21 cellular contexts compared by ENCODE assay signal in the genomic region with DNA sequence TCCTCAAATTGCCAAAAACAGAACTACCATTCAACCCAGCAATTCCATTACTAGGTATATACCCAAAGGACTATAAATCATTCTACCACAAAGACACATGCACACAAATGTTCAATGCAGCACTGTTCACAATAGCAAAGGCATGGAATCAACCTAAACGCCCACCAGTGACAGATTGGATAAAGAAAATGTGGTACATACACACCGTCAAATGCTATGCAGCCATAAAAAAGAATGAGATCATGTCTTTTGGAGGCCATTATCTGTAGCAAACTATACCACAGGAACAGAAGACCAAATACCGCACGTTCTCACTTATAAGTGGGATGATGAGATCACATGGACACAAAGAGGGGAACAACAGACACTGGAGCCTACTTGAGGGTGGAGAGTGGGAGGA.
"Had no signal": no experiment of that assay in that cellular context is flagged by ENCODE, and none has a peak within 500 bp of the region (broad histone marks: within the 10 kb centered on the region; RNA-seq: fewer than 3 reads in every experiment).

No MANE protein-coding gene starts in this region.

- DNase-seq: activated gamma-delta T cell treated with Interleukin-2 at 50 U/mL for 16 hours; activated T-cell treated with anti-CD3 and anti-CD28 coated beads, Interleukin-2, amount 50 U/mL, for 1 hour; effector memory CD4-positive, alpha-beta T cell; heart left ventricle; lower lobe of right lung; naive B cell; nucleus accumbens; right lobe of liver; stimulated activated CD4-positive, alpha-beta T cell treated with anti-CD3 and anti-CD28 coated beads, Interleukin-2, amount 100 ng/mL, for 48 hours; stimulated activated CD8-positive, alpha-beta memory T cell treated with anti-CD3 and anti-CD28 coated beads, Interleukin-4, amount 100 ng/mL, for 48 hours; stimulated activated naive B cell treated with anti-CD40 and anti-IgM and Interleukin-4, amounts not matched to agents 10 μg/mL and 1 μg/mL and 100 μg/mL, for 72 hours; T-helper 9 cell; testis; upper lobe of left lung had no signal

- H3K4me3 ChIP-seq: ascending aorta, heart left ventricle, lower lobe of right lung, right lobe of liver, testis, upper lobe of left lung had no signal

- H3K9me3 Mint-ChIP-seq: activated naive CD4-positive, alpha-beta T cell treated with anti-CD3 and anti-CD28 coated beads, Interleukin-2, amount 50 U/mL, for 24 hours; central memory CD8-positive, alpha-beta T cell; stimulated activated naive B cell treated with anti-CD40 and anti-IgM and Interleukin-4, amounts not matched to agents 10 μg/mL and 1 μg/mL and 100 μg/mL, for 72 hours; WTC11 had no signal

- H3K27ac ChIP-seq: ascending aorta, right lobe of liver, testis had no signal

- H3K4me1 Mint-ChIP-seq: activated naive CD4-positive, alpha-beta T cell treated with anti-CD3 and anti-CD28 coated beads, Interleukin-2, amount 50 U/mL, for 24 hours; central memory CD8-positive, alpha-beta T cell; naive B cell; stimulated activated naive B cell treated with anti-CD40 and anti-IgM and Interleukin-4, amounts not matched to agents 10 μg/mL and 1 μg/mL and 100 μg/mL, for 72 hours had no signal

- H3K27ac Mint-ChIP-seq: activated naive CD4-positive, alpha-beta T cell treated with anti-CD3 and anti-CD28 coated beads, Interleukin-2, amount 50 U/mL, for 24 hours; naive B cell; stimulated activated naive B cell treated with anti-CD40 and anti-IgM and Interleukin-4, amounts not matched to agents 10 μg/mL and 1 μg/mL and 100 μg/mL, for 72 hours; WTC11 had no signal

- H3K27me3 ChIP-seq: ascending aorta, right lobe of liver, testis, upper lobe of left lung had no signal

- H3K4me3 Mint-ChIP-seq: activated naive CD4-positive, alpha-beta T cell treated with anti-CD3 and anti-CD28 coated beads, Interleukin-2, amount 50 U/mL, for 24 hours; central memory CD8-positive, alpha-beta T cell; naive B cell; stimulated activated naive B cell treated with anti-CD40 and anti-IgM and Interleukin-4, amounts not matched to agents 10 μg/mL and 1 μg/mL and 100 μg/mL, for 72 hours; WTC11 had no signal

- ATAC-seq: heart left ventricle; lower lobe of right lung; right lobe of liver; stimulated activated naive B cell treated with anti-CD40 and anti-IgM and Interleukin-4, amounts not matched to agents 10 μg/mL and 1 μg/mL and 100 μg/mL, for 72 hours; WTC11 had no signal

- H3K36me3 ChIP-seq: ascending aorta, heart left ventricle, lower lobe of right lung, right lobe of liver, upper lobe of left lung had no signal

- H3K36me3 Mint-ChIP-seq: activated naive CD4-positive, alpha-beta T cell treated with anti-CD3 and anti-CD28 coated beads, Interleukin-2, amount 50 U/mL, for 24 hours; naive B cell; stimulated activated naive B cell treated with anti-CD40 and anti-IgM and Interleukin-4, amounts not matched to agents 10 μg/mL and 1 μg/mL and 100 μg/mL, for 72 hours; WTC11 had no signal

- FAIRE-seq: colon, frontal cortex, keratinocyte had no signal

- H3K9me3 ChIP-seq: ascending aorta, lower lobe of right lung, right lobe of liver, testis, upper lobe of left lung had no signal

- H3K4me1 ChIP-seq: right lobe of liver had no signal
